Comparison of ENCODE assay signal across 1 cellular context in the genomic region with DNA sequence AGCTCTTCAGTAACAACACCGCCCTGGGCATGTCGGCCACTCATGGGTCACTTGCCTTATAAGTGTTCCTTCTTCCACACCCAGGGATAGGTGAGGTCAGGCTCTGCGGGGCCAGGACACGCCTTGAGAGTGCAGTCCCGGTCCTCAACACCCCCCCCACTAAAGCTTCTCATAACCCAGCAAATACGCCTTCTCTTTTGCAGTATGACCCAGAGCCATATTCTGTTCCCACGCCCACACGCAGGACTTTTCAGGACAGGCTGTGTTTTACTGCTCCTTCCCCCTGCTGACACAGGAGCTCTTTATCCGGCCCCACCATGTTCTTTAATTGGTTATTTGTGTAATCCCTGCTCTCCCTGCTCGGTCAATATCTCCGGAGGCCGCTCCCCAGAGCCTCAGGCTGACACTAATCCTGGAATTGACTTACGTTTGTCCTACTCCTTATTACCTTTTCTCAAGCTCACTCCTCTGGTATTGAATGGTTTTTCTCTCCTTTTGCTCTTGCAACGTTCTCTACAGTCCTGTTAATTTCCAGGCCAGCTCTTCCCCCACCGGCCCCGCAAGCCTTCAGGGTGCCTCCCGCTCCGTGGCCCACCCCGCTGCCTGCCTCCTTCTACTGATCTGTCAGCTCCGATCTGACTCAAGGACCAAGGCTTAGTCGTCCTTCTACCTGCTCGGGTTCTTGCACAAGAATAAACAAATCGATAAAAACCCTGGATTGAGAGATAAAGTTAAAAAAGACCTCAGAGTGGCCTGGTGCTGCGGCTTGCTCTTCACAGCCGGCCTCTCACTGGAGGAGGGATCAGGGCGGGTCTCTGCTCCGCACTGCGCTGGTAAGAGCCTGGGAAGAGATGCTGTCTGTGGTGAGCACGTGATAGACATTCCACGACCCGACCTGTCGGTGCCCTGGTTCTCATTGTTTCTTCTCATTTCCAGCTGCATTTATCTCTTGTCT.
A peak's percentile ranks its signal among the peaks of the same experiment; 100 is the strongest.
TF ChIP-seq lines count a peak whose summit lies in the region.

No MANE protein-coding gene starts in this region.

TF ChIP-seq in HepG2, 621 proteins besides CTCF, POLR2A, EP300 and RAD21 (continues in another document):
- TF ChIP-seq ARID5B (CRISPR knock-in tag; IDR thresholded peaks at IDR 0.05) (peak; percentile 25; the same call in 1 of the 2 replicates), ZNF12 (CRISPR knock-in tag; IDR thresholded peaks at IDR 0.05) (0 out of 2 replicates have a peak, but pooled peaks have one; percentile 16), TARDBP (CRISPR knock-in tag; IDR thresholded peaks at IDR 0.05) (no peak), ZNF724P (CRISPR knock-in tag; IDR thresholded peaks at IDR 0.05; ENCODE audit: borderline replicate concordance) (0 out of 2 replicates have a peak, but pooled peaks have one; percentile 50), ZNF430 (CRISPR knock-in tag; IDR thresholded peaks at IDR 0.05) (0 out of 2 replicates have a peak, but pooled peaks have one; percentile 55), MTF2 (CRISPR knock-in tag; IDR thresholded peaks at IDR 0.05; ENCODE audit: borderline replicate concordance) (0 out of 2 replicates have a peak, but pooled peaks have one; percentile 45), ZNF629 (CRISPR knock-in tag; conservative IDR thresholded peaks at IDR 0.05) (no peak), FOXO4 (CRISPR knock-in tag; conservative IDR thresholded peaks at IDR 0.05) (0 out of 2 replicates have a peak, but pooled peaks have one; percentile 65), KDM3A (CRISPR knock-in tag; IDR thresholded peaks at IDR 0.05; ENCODE audit: low read depth) (0 out of 2 replicates have a peak, but pooled peaks have one; percentile 18), CBFB (CRISPR knock-in tag; IDR thresholded peaks at IDR 0.05) (0 out of 2 replicates have a peak, but pooled peaks have one; percentile 23), NR3C1 (CRISPR knock-in tag; IDR thresholded peaks at IDR 0.05) (no peak), KAT2B (IDR thresholded peaks at IDR 0.05; ENCODE audit: borderline replicate concordance, low read depth, low read length) (0 out of 2 replicates have a peak, but pooled peaks have one; percentile 3), ZNF343 (CRISPR knock-in tag; IDR thresholded peaks at IDR 0.05) (0 out of 2 replicates have a peak, but pooled peaks have one; percentile 41), RFX3 (CRISPR knock-in tag; IDR thresholded peaks at IDR 0.05) (no peak), ZNF484 (CRISPR knock-in tag; IDR thresholded peaks at IDR 0.05; ENCODE audit: borderline replicate concordance, low read depth) (no peak), MTA1 (CRISPR knock-in tag; IDR thresholded peaks at IDR 0.05; ENCODE audit: borderline replicate concordance) (peak; percentile 56; the same call in 1 of the 2 replicates), HIVEP1 (CRISPR knock-in tag; IDR thresholded peaks at IDR 0.05) (no peak), FOXP1 (IDR thresholded peaks at IDR 0.05) (no peak), FOXP1 (CRISPR knock-in tag; IDR thresholded peaks at IDR 0.05) (peak; percentile 51; the same call in 1 of the 2 replicates), ZNF570 (CRISPR knock-in tag; IDR thresholded peaks at IDR 0.05; ENCODE audit: borderline replicate concordance) (no peak), IRF2 (CRISPR knock-in tag; IDR thresholded peaks at IDR 0.05) (no peak), ZNF292 (CRISPR knock-in tag; IDR thresholded peaks at IDR 0.05; ENCODE audit: borderline replicate concordance, low read depth) (peak; percentile 26; the same call in 1 of the 2 replicates), ZNF691 (CRISPR knock-in tag; IDR thresholded peaks at IDR 0.05; ENCODE audit: borderline replicate concordance, low read depth) (no peak), SALL2 (CRISPR knock-in tag; IDR thresholded peaks at IDR 0.05) (no peak), ZSCAN5A (CRISPR knock-in tag; IDR thresholded peaks at IDR 0.05; ENCODE audit: borderline replicate concordance) (0 out of 2 replicates have a peak, but pooled peaks have one; percentile 65), ZBTB3 (CRISPR knock-in tag; IDR thresholded peaks at IDR 0.05; ENCODE audit: borderline replicate concordance, low read depth) (no peak), MYC (CRISPR knock-in tag; IDR thresholded peaks at IDR 0.05; ENCODE audit: borderline replicate concordance) (peak; percentile 20; the same call in 1 of the 2 replicates), BHLHE40 (IDR thresholded peaks at IDR 0.05; ENCODE audit: low read length) (peak; percentile 87), YEATS4 (CRISPR knock-in tag; IDR thresholded peaks at IDR 0.05; ENCODE audit: borderline replicate concordance) (0 out of 2 replicates have a peak, but pooled peaks have one; percentile 41), ONECUT2 (CRISPR knock-in tag; IDR thresholded peaks at IDR 0.05) (peak; percentile 91), SOX13 (IDR thresholded peaks at IDR 0.05) (no peak), SOX13 (CRISPR knock-in tag; conservative IDR thresholded peaks at IDR 0.05 in 1 of 2, IDR thresholded peaks at IDR 0.05 in 1 of 2) (peak in 1 of 2 experiments; percentile 41; a peak in 1 of 4 replicates), SKIL (CRISPR knock-in tag; IDR thresholded peaks at IDR 0.05; ENCODE audit: borderline replicate concordance) (no peak), CEBPB (IDR thresholded peaks at IDR 0.05; ENCODE audit: borderline replicate concordance, low read depth, low read length) (peak; percentile 66), RBM22 (optimal IDR thresholded peaks at IDR 0.05; ENCODE audit: low read length) (peak; percentile 57), ADNP (CRISPR knock-in tag; IDR thresholded peaks at IDR 0.05) (no peak), FOXC1 (CRISPR knock-in tag; IDR thresholded peaks at IDR 0.05; ENCODE audit: borderline replicate concordance) (0 out of 2 replicates have a peak, but pooled peaks have one; percentile 21), ASH2L (IDR thresholded peaks at IDR 0.05; ENCODE audit: insufficient read length, low read depth, low read length) (peak; percentile 37)
- TF ChIP-seq, protein P1, sequence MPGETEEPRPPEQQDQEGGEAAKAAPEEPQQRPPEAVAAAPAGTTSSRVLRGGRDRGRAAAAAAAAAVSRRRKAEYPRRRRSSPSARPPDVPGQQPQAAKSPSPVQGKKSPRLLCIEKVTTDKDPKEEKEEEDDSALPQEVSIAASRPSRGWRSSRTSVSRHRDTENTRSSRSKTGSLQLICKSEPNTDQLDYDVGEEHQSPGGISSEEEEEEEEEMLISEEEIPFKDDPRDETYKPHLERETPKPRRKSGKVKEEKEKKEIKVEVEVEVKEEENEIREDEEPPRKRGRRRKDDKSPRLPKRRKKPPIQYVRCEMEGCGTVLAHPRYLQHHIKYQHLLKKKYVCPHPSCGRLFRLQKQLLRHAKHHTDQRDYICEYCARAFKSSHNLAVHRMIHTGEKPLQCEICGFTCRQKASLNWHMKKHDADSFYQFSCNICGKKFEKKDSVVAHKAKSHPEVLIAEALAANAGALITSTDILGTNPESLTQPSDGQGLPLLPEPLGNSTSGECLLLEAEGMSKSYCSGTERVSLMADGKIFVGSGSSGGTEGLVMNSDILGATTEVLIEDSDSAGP (CRISPR knock-in tag; IDR thresholded peaks at IDR 0.05; ENCODE audit: borderline replicate concordance): peak; percentile 31; the same call in 1 of the 2 replicates
- TF ChIP-seq, protein P2, sequence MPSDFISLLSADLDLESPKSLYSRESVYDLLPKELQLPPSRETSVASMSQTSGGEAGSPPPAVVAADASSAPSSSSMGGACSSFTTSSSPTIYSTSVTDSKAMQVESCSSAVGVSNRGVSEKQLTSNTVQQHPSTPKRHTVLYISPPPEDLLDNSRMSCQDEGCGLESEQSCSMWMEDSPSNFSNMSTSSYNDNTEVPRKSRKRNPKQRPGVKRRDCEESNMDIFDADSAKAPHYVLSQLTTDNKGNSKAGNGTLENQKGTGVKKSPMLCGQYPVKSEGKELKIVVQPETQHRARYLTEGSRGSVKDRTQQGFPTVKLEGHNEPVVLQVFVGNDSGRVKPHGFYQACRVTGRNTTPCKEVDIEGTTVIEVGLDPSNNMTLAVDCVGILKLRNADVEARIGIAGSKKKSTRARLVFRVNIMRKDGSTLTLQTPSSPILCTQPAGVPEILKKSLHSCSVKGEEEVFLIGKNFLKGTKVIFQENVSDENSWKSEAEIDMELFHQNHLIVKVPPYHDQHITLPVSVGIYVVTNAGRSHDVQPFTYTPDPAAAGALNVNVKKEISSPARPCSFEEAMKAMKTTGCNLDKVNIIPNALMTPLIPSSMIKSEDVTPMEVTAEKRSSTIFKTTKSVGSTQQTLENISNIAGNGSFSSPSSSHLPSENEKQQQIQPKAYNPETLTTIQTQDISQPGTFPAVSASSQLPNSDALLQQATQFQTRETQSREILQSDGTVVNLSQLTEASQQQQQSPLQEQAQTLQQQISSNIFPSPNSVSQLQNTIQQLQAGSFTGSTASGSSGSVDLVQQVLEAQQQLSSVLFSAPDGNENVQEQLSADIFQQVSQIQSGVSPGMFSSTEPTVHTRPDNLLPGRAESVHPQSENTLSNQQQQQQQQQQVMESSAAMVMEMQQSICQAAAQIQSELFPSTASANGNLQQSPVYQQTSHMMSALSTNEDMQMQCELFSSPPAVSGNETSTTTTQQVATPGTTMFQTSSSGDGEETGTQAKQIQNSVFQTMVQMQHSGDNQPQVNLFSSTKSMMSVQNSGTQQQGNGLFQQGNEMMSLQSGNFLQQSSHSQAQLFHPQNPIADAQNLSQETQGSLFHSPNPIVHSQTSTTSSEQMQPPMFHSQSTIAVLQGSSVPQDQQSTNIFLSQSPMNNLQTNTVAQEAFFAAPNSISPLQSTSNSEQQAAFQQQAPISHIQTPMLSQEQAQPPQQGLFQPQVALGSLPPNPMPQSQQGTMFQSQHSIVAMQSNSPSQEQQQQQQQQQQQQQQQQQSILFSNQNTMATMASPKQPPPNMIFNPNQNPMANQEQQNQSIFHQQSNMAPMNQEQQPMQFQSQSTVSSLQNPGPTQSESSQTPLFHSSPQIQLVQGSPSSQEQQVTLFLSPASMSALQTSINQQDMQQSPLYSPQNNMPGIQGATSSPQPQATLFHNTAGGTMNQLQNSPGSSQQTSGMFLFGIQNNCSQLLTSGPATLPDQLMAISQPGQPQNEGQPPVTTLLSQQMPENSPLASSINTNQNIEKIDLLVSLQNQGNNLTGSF (CRISPR knock-in tag; IDR thresholded peaks at IDR 0.05): no peak
